ENCODE assay signal across 30 cellular contexts in the genomic region with DNA sequence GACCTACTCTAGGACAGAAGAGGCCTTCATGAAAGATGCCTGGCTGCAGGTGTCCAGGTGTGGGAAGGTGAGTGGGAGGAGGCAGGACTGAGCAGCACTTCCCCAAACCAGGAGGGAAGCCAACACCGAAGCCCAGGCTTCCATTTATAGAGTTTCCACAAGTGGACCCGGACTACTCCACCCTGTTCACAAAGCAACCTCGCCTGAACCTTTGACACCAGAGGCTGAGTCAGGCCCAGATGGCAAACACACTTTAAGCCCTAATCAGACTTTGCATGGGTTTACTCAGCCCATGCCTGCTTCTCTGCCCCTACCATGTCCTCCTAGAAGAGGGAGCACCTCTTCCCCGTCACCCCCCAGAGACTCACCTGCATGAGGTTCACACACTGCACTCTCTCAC. TPM values are rescaled to one million over a fixed set of nuclear protein-coding genes. Genes with fewer than 3 reads are reported as not detected.
DNase-seq lines count a peak whose midpoint lies in the region; ATAC-seq and TF ChIP-seq lines count a peak whose summit lies in the region.
"Had no signal": no experiment of that assay in that cellular context is flagged by ENCODE, and none has a peak within 500 bp of the region (broad histone marks: within the 10 kb centered on the region; RNA-seq: fewer than 3 reads in every experiment).

No MANE protein-coding gene starts in this region.

- CTCF ChIA-PET in naive thymus-derived CD4-positive, alpha-beta T cell (lab: Charles Lee) = interaction anchor here (1.6 kb wide), 1 partner anchor 10 kb away, joined by 8 read pairs; no protein-coding TSS in a partner anchor

- H3K36me3 Mint-ChIP-seq in CD14-positive monocyte = no peaks in the 10 kb centered on the region
- no peaks in the 10 kb centered on the region for H3K36me3 Mint-ChIP-seq in naive thymus-derived CD4-positive, alpha-beta T cell

- TF ChIP-seq CTCF in CD14-positive monocyte (IDR thresholded peaks at IDR 0.05) = no peak

- peaks cover 0 to 18% (median 2%) of the 10 kb centered on the region in 3 donors for H3K27me3 Mint-ChIP-seq in CD14-positive monocyte (ENCODE audit: low read depth in 3 of 3)
- H3K27me3 Mint-ChIP-seq in naive thymus-derived CD4-positive, alpha-beta T cell = peaks cover 5 to 25% (median 18%) of the 10 kb centered on the region in 5 donors

- no peaks in the 10 kb centered on the region for H3K27me3 ChIP-seq in esophagus (ENCODE audit: control insufficient read depth in 1 of 2, insufficient read depth in 2 of 2, low read length in 2 of 2)
- peaks cover 0 to 3% of the 10 kb centered on the region in 2 donors for H3K27me3 ChIP-seq in naive thymus-derived CD4-positive, alpha-beta T cell (ENCODE audit: control insufficient read depth in 2 of 2, insufficient read depth in 2 of 2, low read length in 2 of 2)
- H3K27me3 ChIP-seq: adrenal gland, body of pancreas, sigmoid colon had no signal

- H3K9me3 ChIP-seq in esophagus (ENCODE audit: control insufficient read depth in 2 of 2, insufficient read depth in 1 of 2, low read depth in 1 of 2, low read length in 1 of 2) = no peaks in the 10 kb centered on the region
- H3K9me3 ChIP-seq in naive thymus-derived CD4-positive, alpha-beta T cell (ENCODE audit: control insufficient read depth in 2 of 3, low read length in 3 of 3) = no peaks in the 10 kb centered on the region
- H3K9me3 ChIP-seq: adrenal gland, body of pancreas, heart right ventricle, prostate gland, sigmoid colon, thoracic aorta had no signal

- POLR2A ChIA-PET in naive thymus-derived CD4-positive, alpha-beta T cell (lab: Charles Lee) = no interaction called here

- ATAC-seq in naive thymus-derived CD4-positive, alpha-beta T cell = peak; percentile 20
- ATAC-seq in GM18511 (IDR thresholded peaks at IDR 0.05; ENCODE audit: unreplicated experiment) = no peak
- ATAC-seq: body of pancreas had no signal

- intact Hi-C loops in CD14-positive monocyte (cut with micrococcal nuclease) = no loop called here
- intact Hi-C loops in naive thymus-derived CD4-positive, alpha-beta T cell (cut with micrococcal nuclease) = no loop called here

- H3K36me3 ChIP-seq in esophagus (ENCODE audit: control insufficient read depth in 2 of 2, insufficient read depth in 2 of 2, low read length in 1 of 2) = no peaks in the 10 kb centered on the region
- no peaks in the 10 kb centered on the region for H3K36me3 ChIP-seq in naive thymus-derived CD4-positive, alpha-beta T cell (ENCODE audit: control insufficient read depth in 2 of 3, insufficient read depth in 3 of 3, low read length in 3 of 3)
- H3K36me3 ChIP-seq: adrenal gland, heart right ventricle, prostate gland, sigmoid colon, thoracic aorta had no signal

- WGBS in esophagus, 2 donors = 53 to 62% methylated on average over 4 of the region's 4 CpGs

- peaks cover 0 to 8% of the 10 kb centered on the region in 2 donors for H3K4me1 ChIP-seq in esophagus (ENCODE audit: control insufficient read depth in 2 of 2, insufficient read depth in 2 of 2, low read length in 1 of 2)
- H3K4me1 ChIP-seq in naive thymus-derived CD4-positive, alpha-beta T cell (ENCODE audit: control insufficient read depth in 2 of 2, insufficient read depth in 2 of 2, low read length in 2 of 2) = no peaks in the 10 kb centered on the region
- H3K4me1 ChIP-seq: adrenal gland, body of pancreas, prostate gland, sigmoid colon had no signal

- H3K4me3 Mint-ChIP-seq in CD14-positive monocyte = peak overlapping the region in 1 of 2 donors; percentile 75
- no peak overlapping the region for H3K4me3 Mint-ChIP-seq in naive thymus-derived CD4-positive, alpha-beta T cell
- H3K4me3 Mint-ChIP-seq: activated naive CD4-positive, alpha-beta T cell treated with anti-CD3 and anti-CD28 coated beads for 36 hours; activated T-helper 1 cell treated with anti-CD3 and anti-CD28 coated beads, Interleukin-12 subunit alpha, Interleukin-12 subunit beta, Interleukin-2, Interleukin-4 antibody, amounts not matched to agents 30 ng/mL and 10 ng/mL and 1 ng/mL, durations not matched to agents 14 hours and 24 hours and 36 hours had no signal

- H3K27ac Mint-ChIP-seq in CD14-positive monocyte = peak overlapping the region; percentile 62 to 90 (median 77)
- H3K27ac Mint-ChIP-seq in naive thymus-derived CD4-positive, alpha-beta T cell = no peak overlapping the region
- H3K27ac Mint-ChIP-seq: activated naive CD4-positive, alpha-beta T cell treated with anti-CD3 and anti-CD28 coated beads for 36 hours; activated T-helper 1 cell treated with anti-CD3 and anti-CD28 coated beads, Interleukin-12 subunit alpha, Interleukin-12 subunit beta, Interleukin-2, Interleukin-4 antibody, amounts not matched to agents 30 ng/mL and 10 ng/mL and 1 ng/mL, durations not matched to agents 14 hours and 24 hours and 36 hours had no signal

- peaks cover 41% of the 10 kb centered on the region for H3K4me1 Mint-ChIP-seq in CD14-positive monocyte
- H3K4me1 Mint-ChIP-seq in naive thymus-derived CD4-positive, alpha-beta T cell = peaks cover 0 to 8% (median 0%) of the 10 kb centered on the region in 7 donors

- no peak overlapping the region for H3K4me3 ChIP-seq in esophagus (ENCODE audit: low read depth in 1 of 2, low read length in 2 of 2)
- no peak overlapping the region for H3K4me3 ChIP-seq in naive thymus-derived CD4-positive, alpha-beta T cell (ENCODE audit: low read length)
- H3K4me3 ChIP-seq: adrenal gland, body of pancreas, heart right ventricle, prostate gland, sigmoid colon, thoracic aorta had no signal

- H3K9me3 Mint-ChIP-seq in CD14-positive monocyte = no peaks in the 10 kb centered on the region
- no peaks in the 10 kb centered on the region for H3K9me3 Mint-ChIP-seq in naive thymus-derived CD4-positive, alpha-beta T cell
- H3K9me3 Mint-ChIP-seq: activated naive CD4-positive, alpha-beta T cell treated with anti-CD3 and anti-CD28 coated beads for 36 hours; activated T-helper 1 cell treated with anti-CD3 and anti-CD28 coated beads, Interleukin-12 subunit alpha, Interleukin-12 subunit beta, Interleukin-2, Interleukin-4 antibody, amounts not matched to agents 30 ng/mL and 10 ng/mL and 1 ng/mL, durations not matched to agents 14 hours and 24 hours and 36 hours had no signal

- H3K27ac ChIP-seq in esophagus (ENCODE audit: low read depth in 2 of 2, low read length in 1 of 2) = peak overlapping the region; percentile 70 to 82
- no peak overlapping the region for H3K27ac ChIP-seq in naive thymus-derived CD4-positive, alpha-beta T cell (ENCODE audit: low read depth, low read length)
- H3K27ac ChIP-seq: adrenal gland, body of pancreas, heart right ventricle, prostate gland, sigmoid colon, thoracic aorta had no signal

- DNase-seq in CD14-positive monocyte (ENCODE audit: low spot score) (no peak), LoVo (ENCODE audit: low spot score) (peak; percentile 7), NCI-H2029 treated with DMSO at 0.1 percent for 48 hours (lab: John Stamatoyannopoulos, UW) (no peak), superior temporal gyrus (ENCODE audit: extremely low spot score) (no peak)
- no peak for DNase-seq in naive thymus-derived CD4-positive, alpha-beta T cell
- DNase-seq: ACHN; activated CD4-positive, CD25-positive, alpha-beta regulatory T cell; activated naive CD4-positive, alpha-beta T cell treated with anti-CD3 and anti-CD28 coated beads for 36 hours; cerebellar nuclear complex; effector CD4-positive, alpha-beta T cell; heart right ventricle; kidney glomerular epithelial cell; mesendoderm; NCI-H2081; NCI-H748 treated with DMSO at 0.1 percent for 48 hours; sigmoid colon; stimulated activated CD4-positive, alpha-beta T cell treated with anti-CD3 and anti-CD28 coated beads, Interleukin-15, amount 100 ng/mL, for 24 hours; stimulated activated naive CD4-positive, alpha-beta T cell; SW 1271; T1000 had no signal

RNA-seq across cellular contexts. Expression of a gene that starts 14.0 kb away (rescaled TPM):
- polyA plus RNA-seq in CD14-positive monocyte = not detected
- polyA plus RNA-seq in esophagus = not detected
- total RNA-seq in naive thymus-derived CD4-positive, alpha-beta T cell = not detected
- not detected for polyA plus RNA-seq in naive thymus-derived CD4-positive, alpha-beta T cell
- total RNA-seq: activated naive CD4-positive, alpha-beta T cell treated with anti-CD3 and anti-CD28 coated beads for 36 hours; activated T-helper 1 cell treated with anti-CD3 and anti-CD28 coated beads, Interleukin-12 subunit alpha, Interleukin-12 subunit beta, Interleukin-2, Interleukin-4 antibody, amounts not matched to agents 30 ng/mL and 10 ng/mL and 1 ng/mL, durations not matched to agents 14 hours and 24 hours and 36 hours; adrenal gland; body of pancreas; fibroblast of villous mesenchyme; H1; heart right ventricle; prostate gland; sigmoid colon; thoracic aorta had no signal
- polyA plus RNA-seq: adrenal gland, BJ, H1, heart right ventricle, sigmoid colon had no signal

RNA-seq across cellular contexts. Expression of a gene that starts 28.1 kb away (rescaled TPM):
- polyA plus RNA-seq in CD14-positive monocyte = not detected
- polyA plus RNA-seq in esophagus = under 1 TPM in 1 of 2 donors, not detected in 1; 0.28 TPM
- not detected for total RNA-seq in naive thymus-derived CD4-positive, alpha-beta T cell
- not detected for polyA plus RNA-seq in naive thymus-derived CD4-positive, alpha-beta T cell
- total RNA-seq: activated naive CD4-positive, alpha-beta T cell treated with anti-CD3 and anti-CD28 coated beads for 36 hours; activated T-helper 1 cell treated with anti-CD3 and anti-CD28 coated beads, Interleukin-12 subunit alpha, Interleukin-12 subunit beta, Interleukin-2, Interleukin-4 antibody, amounts not matched to agents 30 ng/mL and 10 ng/mL and 1 ng/mL, durations not matched to agents 14 hours and 24 hours and 36 hours; adrenal gland; body of pancreas; fibroblast of villous mesenchyme; H1; heart right ventricle; sigmoid colon; thoracic aorta had no signal
- polyA plus RNA-seq: adrenal gland, BJ, H1, heart right ventricle had no signal

RNA-seq across cellular contexts. Expression of a gene that starts 28.1 kb away (rescaled TPM):
- polyA plus RNA-seq in CD14-positive monocyte = not detected
- polyA plus RNA-seq in esophagus = not detected
- total RNA-seq in naive thymus-derived CD4-positive, alpha-beta T cell = not detected
- polyA plus RNA-seq in naive thymus-derived CD4-positive, alpha-beta T cell = not detected
- total RNA-seq: activated naive CD4-positive, alpha-beta T cell treated with anti-CD3 and anti-CD28 coated beads for 36 hours; activated T-helper 1 cell treated with anti-CD3 and anti-CD28 coated beads, Interleukin-12 subunit alpha, Interleukin-12 subunit beta, Interleukin-2, Interleukin-4 antibody, amounts not matched to agents 30 ng/mL and 10 ng/mL and 1 ng/mL, durations not matched to agents 14 hours and 24 hours and 36 hours; adrenal gland; body of pancreas; fibroblast of villous mesenchyme; H1; heart right ventricle; sigmoid colon; thoracic aorta had no signal
- polyA plus RNA-seq: adrenal gland, BJ, H1, heart right ventricle, sigmoid colon had no signal

Comparison
In these comparisons a context has a peak if more than half of its experiments do, and no peak if none do; other contexts are left out.
1. H3K27ac Mint-ChIP-seq: peak in CD14-positive monocyte (7 of 7); none in naive thymus-derived CD4-positive, alpha-beta T cell (0 of 9).